Comparison of ENCODE assay signal across 8 cellular contexts in the genomic region with DNA sequence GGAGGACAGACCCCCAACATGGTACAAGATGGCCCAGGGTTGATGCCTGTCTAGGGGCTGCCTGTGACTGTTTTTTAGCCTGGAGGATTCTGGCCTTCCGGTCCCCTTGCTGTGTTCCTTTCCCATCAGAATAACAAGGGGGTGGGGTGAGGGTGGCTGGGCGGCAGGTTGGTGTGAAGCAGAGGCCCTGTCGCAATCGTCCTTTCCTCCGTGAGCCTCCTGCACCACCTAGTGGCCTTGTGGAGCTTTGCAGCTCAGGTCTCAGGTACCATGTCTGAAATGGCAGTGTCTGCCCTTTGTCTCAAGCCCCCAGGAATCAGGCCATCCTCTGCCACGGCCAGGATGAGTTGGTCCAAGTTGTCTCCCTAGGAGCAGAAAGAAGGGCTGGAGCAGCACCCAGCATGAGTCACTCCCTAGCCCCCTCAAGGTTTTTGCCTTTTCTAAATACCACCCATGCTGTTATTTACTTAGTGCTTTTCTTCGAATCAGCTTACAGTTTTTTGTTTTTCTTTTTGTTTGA. TPM values are rescaled to one million over a fixed set of nuclear protein-coding genes. Genes with fewer than 3 reads are reported as not detected.
DNase-seq lines count a peak whose midpoint lies in the region; ATAC-seq and TF ChIP-seq lines count a peak whose summit lies in the region.

No MANE protein-coding gene starts in this region.

- peaks cover 13% of the 10 kb centered on the region for H3K4me1 Mint-ChIP-seq in activated T-helper 2 cell treated with anti-CD3 and anti-CD28 coated beads, Interferon-gamma antibody, Interleukin-2, Interleukin-4, amounts not matched to agents 10 μg/mL and 5 μg/mL and 100 μg/mL, durations not matched to agents 14 hours and 24 hours and 36 hours (ENCODE audit: low read depth)

- TF ChIP-seq CTCF in foreskin fibroblast (IDR thresholded peaks at IDR 0.05; ENCODE audit: low read depth, low read length) (peak; percentile 96), omental fat pad (IDR thresholded peaks at IDR 0.05) (peak in 2 of 3 donors; percentile 81 to 85), thoracic aorta (IDR thresholded peaks at IDR 0.05) (peak; percentile 98)

- peak overlapping the region; percentile 37 to 52 for H3K27ac ChIP-seq in thoracic aorta

- H3K27me3 Mint-ChIP-seq in activated T-helper 2 cell treated with anti-CD3 and anti-CD28 coated beads, Interferon-gamma antibody, Interleukin-2, Interleukin-4, amounts not matched to agents 10 μg/mL and 5 μg/mL and 100 μg/mL, durations not matched to agents 14 hours and 24 hours and 36 hours (ENCODE audit: low read depth): no peaks in the 10 kb centered on the region

- H3K4me3 ChIP-seq in foreskin fibroblast (ENCODE audit: low read depth in 1 of 2, low read length in 2 of 2) (no peak overlapping the region), thoracic aorta (no peak overlapping the region)

- H3K36me3 Mint-ChIP-seq in activated T-helper 2 cell treated with anti-CD3 and anti-CD28 coated beads, Interferon-gamma antibody, Interleukin-2, Interleukin-4, amounts not matched to agents 10 μg/mL and 5 μg/mL and 100 μg/mL, durations not matched to agents 14 hours and 24 hours and 36 hours (ENCODE audit: low read depth): peaks cover 76% of the 10 kb centered on the region

- H3K36me3 ChIP-seq in thoracic aorta: peaks cover 38% of the 10 kb centered on the region

- H3K4me1 ChIP-seq in thoracic aorta (ENCODE audit: control insufficient read depth in 1 of 2, low read depth in 2 of 2): peaks cover 8 to 26% of the 10 kb centered on the region in 2 donors

- ATAC-seq in GM21390 (IDR thresholded peaks at IDR 0.05; ENCODE audit: unreplicated experiment) (peak; percentile 74), omental fat pad (ENCODE audit: low FRiP score) (peak; percentile 83), thoracic aorta (ENCODE audit: insufficient number of reproducible peaks, low FRiP score, low read depth) (peak; percentile 74)

- intact Hi-C loops in activated T-helper 2 cell treated with anti-CD3 and anti-CD28 coated beads, Interferon-gamma antibody, Interleukin-2, Interleukin-4, amounts not matched to agents 10 μg/mL and 5 μg/mL and 100 μg/mL, durations not matched to agents 14 hours and 24 hours and 36 hours (cut with micrococcal nuclease): loop anchor here (1.0 to 5.0 kb wide), 5 partner anchors 66 to 405 kb away; partner anchors contain the start of gene KIFBP

- H3K9me3 Mint-ChIP-seq in activated T-helper 2 cell treated with anti-CD3 and anti-CD28 coated beads, Interferon-gamma antibody, Interleukin-2, Interleukin-4, amounts not matched to agents 10 μg/mL and 5 μg/mL and 100 μg/mL, durations not matched to agents 14 hours and 24 hours and 36 hours: no peaks in the 10 kb centered on the region

- H3K27me3 ChIP-seq in thoracic aorta (replicated peaks; ENCODE audit: insufficient read depth): no peaks in the 10 kb centered on the region

- H3K27ac Mint-ChIP-seq in activated T-helper 2 cell treated with anti-CD3 and anti-CD28 coated beads, Interferon-gamma antibody, Interleukin-2, Interleukin-4, amounts not matched to agents 10 μg/mL and 5 μg/mL and 100 μg/mL, durations not matched to agents 14 hours and 24 hours and 36 hours: no peak overlapping the region

- H3K9me3 ChIP-seq in thoracic aorta: no peaks in the 10 kb centered on the region

- H3K4me3 Mint-ChIP-seq in activated T-helper 2 cell treated with anti-CD3 and anti-CD28 coated beads, Interferon-gamma antibody, Interleukin-2, Interleukin-4, amounts not matched to agents 10 μg/mL and 5 μg/mL and 100 μg/mL, durations not matched to agents 14 hours and 24 hours and 36 hours (ENCODE audit: low read depth): no peak overlapping the region

- DNase-seq in D341Med (ENCODE audit: low spot score) (peak; percentile 81), KG1 (lab: John Stamatoyannopoulos, UW) (peak; percentile 58), RPMI7951 (ENCODE audit: low read depth) (peak; percentile 73), foreskin fibroblast (peak; percentile 71 to 92), omental fat pad (ENCODE audit: low spot score) (peak; percentile 68), thoracic aorta (ENCODE audit: low spot score) (peak; percentile 82)
- peak; percentile 74 for DNase-seq in activated T-helper 2 cell treated with anti-CD3 and anti-CD28 coated beads, Interferon-gamma antibody, Interleukin-2, Interleukin-4, amounts not matched to agents 10 μg/mL and 5 μg/mL and 100 μg/mL, durations not matched to agents 14 hours and 24 hours and 36 hours (ENCODE audit: low spot score)

RNA-seq across cellular contexts. Expression of gene TACR2, which starts 24.2 kb away (rescaled TPM):
- 0.10 and 0.36 TPM in 2 replicates for total RNA-seq in RPMI7951 (2014; rRNA removed; shearing (Covaris generic))
- total RNA-seq in activated T-helper 2 cell treated with anti-CD3 and anti-CD28 coated beads, Interferon-gamma antibody, Interleukin-2, Interleukin-4, amounts not matched to agents 10 μg/mL and 5 μg/mL and 100 μg/mL, durations not matched to agents 14 hours and 24 hours and 36 hours: not detected in 2 replicates
- total RNA-seq in omental fat pad (under 1 TPM in 3 of 4 donors, not detected in 1; 0.44 to 0.96 (median 0.74) TPM), thoracic aorta (under 1 TPM in 1 of 2 donors, not detected in 1; 0.27 TPM)

RNA-seq across cellular contexts. Expression of gene TSPAN15, which starts 58.7 kb away (rescaled TPM):
- 23.1 and 29.2 TPM in 2 replicates for total RNA-seq in RPMI7951 (2014; rRNA removed; shearing (Covaris generic))
- 0.55 and 0.85 TPM in 2 replicates for total RNA-seq in activated T-helper 2 cell treated with anti-CD3 and anti-CD28 coated beads, Interferon-gamma antibody, Interleukin-2, Interleukin-4, amounts not matched to agents 10 μg/mL and 5 μg/mL and 100 μg/mL, durations not matched to agents 14 hours and 24 hours and 36 hours
- 100 to 1,000 TPM in 1 of 4 donors, 10 to 100 TPM in 3; 45.6 to 141 (median 72.5) TPM for total RNA-seq in omental fat pad
- 1 to 10 TPM; 4.7 to 9.9 TPM for total RNA-seq in thoracic aorta
